9 cellular contexts compared by ENCODE assay signal in genomic region chr11:64870893-64871849, GRCh38. TPM values are rescaled to one million over a fixed set of nuclear protein-coding genes. Genes with fewer than 3 reads are reported as not detected.
A peak's percentile ranks its signal among the peaks of the same experiment; 100 is the strongest.
DNase-seq lines count a peak whose midpoint lies in the region; ATAC-seq, FAIRE-seq and TF ChIP-seq lines count a peak whose summit lies in the region.
"Had no signal": no experiment of that assay in that cellular context is flagged by ENCODE, and none has a peak within 500 bp of the region (broad histone marks: within the 10 kb centered on the region; RNA-seq: fewer than 3 reads in every experiment).

No MANE protein-coding gene starts in this region.

- BruUV-seq in K562 (replicated peaks; lab: Mats Ljungman, UMichigan): no TSS peak

- no peak for TF ChIP-seq EP300 in K562 (IDR thresholded peaks at IDR 0.05; ENCODE audit: low read length)

- H3K4me2 ChIP-seq in K562 (ENCODE audit: insufficient read depth, low read length): peak overlapping the region; percentile 62
- H3K4me2 ChIP-seq: KMS-11 had no signal

- in situ Hi-C loops in K562 (cut with MboI): no loop called here

- no peak for DNase-seq in T-helper 1 cell
- DNase-seq in K562 (ENCODE audit: extremely low read depth in 1 of 4, low spot score in 3 of 4): peak in 1 of 4 experiments; percentile 37
- peak; percentile 75 to 82 for DNase-seq in lung microvascular endothelial cell (ENCODE audit: low read depth in 2 of 2)
- DNase-seq in NCI-H1092 treated with DMSO at 0.1 percent for 48 hours (lab: John Stamatoyannopoulos, UW): no peak
- DNase-seq in NCI-H187 (lab: John Stamatoyannopoulos, UW): no peak
- DNase-seq in AG08396 (ENCODE audit: low spot score): no peak

- H3K9me3 Mint-ChIP-seq in T-helper 1 cell treated with Interleukin-12 subunit alpha and Interleukin-12 subunit beta and Interleukin-4 antibody, amounts not matched to agents 30 μg/mL and 1 μg/mL, for 36 hours: no peaks in the 10 kb centered on the region

- peaks cover 37 to 59% of the 10 kb centered on the region in 2 experiments for H3K4me1 ChIP-seq in K562 (replicated peaks in 1 of 2; ENCODE audit: control insufficient read depth in 2 of 2, insufficient read depth in 2 of 2, low read length in 2 of 2)
- peaks cover 44% of the 10 kb centered on the region for H3K4me1 ChIP-seq in thymus (ENCODE audit: control insufficient read depth, insufficient read depth, low read length)

- peaks cover 70% of the 10 kb centered on the region for H3K4me1 Mint-ChIP-seq in T-helper 1 cell treated with Interleukin-12 subunit alpha and Interleukin-12 subunit beta and Interleukin-4 antibody, amounts not matched to agents 30 μg/mL and 1 μg/mL, for 36 hours (ENCODE audit: low read depth)

- peak overlapping the region; percentile 22 to 86 for H3K9ac ChIP-seq in K562 (ENCODE audit: insufficient read depth in 1 of 2, low read depth in 2 of 2, low read length in 2 of 2)
- H3K9ac ChIP-seq: KMS-11 had no signal

- H4K20me1 ChIP-seq in K562 (replicated peaks; ENCODE audit: control insufficient read depth, insufficient read depth, low read length): peaks cover 12% of the 10 kb centered on the region; the same call in 1 of the 2 replicates

- peaks cover 67% of the 10 kb centered on the region; the same call in 2 of the 3 replicates for H3K36me3 ChIP-seq in K562 (ENCODE audit: control insufficient read depth, insufficient read depth, low read length)
- H3K36me3 ChIP-seq in thymus (ENCODE audit: control insufficient read depth, insufficient read depth): peaks cover 46% of the 10 kb centered on the region

- H3K27ac ChIP-seq in K562 (ENCODE audit: extremely low read depth, low read depth, low read length) (peak overlapping the region; percentile 66), thymus (ENCODE audit: low read depth) (peak overlapping the region; percentile 1)
- H3K27ac ChIP-seq: KMS-11 had no signal

- H3K27ac Mint-ChIP-seq in T-helper 1 cell treated with Interleukin-12 subunit alpha and Interleukin-12 subunit beta and Interleukin-4 antibody, amounts not matched to agents 30 μg/mL and 1 μg/mL, for 36 hours: peak overlapping the region; percentile 77

- H3K4me3 ChIP-seq in K562 (peak overlapping the region; percentile 9; the same call in 1 of the 2 replicates), thymus (ENCODE audit: low read length) (no peak overlapping the region)

- CTCF ChIA-PET in K562 (lab: Yijun Ruan, JAX; ENCODE audit: low intra/inter-chr PET ratio): no interaction called here

- no peak for TF ChIP-seq POLR2A in K562 (conservative IDR thresholded peaks at IDR 0.05)

- ATAC-seq in K562: peak; percentile 40

- intact Hi-C loops in K562 (cut with micrococcal nuclease): loop anchor here (2.0 kb wide), 1 partner anchor 18 kb away; no protein-coding TSS in a partner anchor

- H3K9me3 ChIP-seq in K562 (replicated peaks; ENCODE audit: control insufficient read depth, insufficient read depth, low read depth, low read length): no peaks in the 10 kb centered on the region
- H3K9me3 ChIP-seq in thymus (ENCODE audit: control insufficient read depth): no peaks in the 10 kb centered on the region

- no peak for TF ChIP-seq RAD21 in K562 (CRISPR knock-in tag; conservative IDR thresholded peaks at IDR 0.05 in 1 of 2, IDR thresholded peaks at IDR 0.05 in 1 of 2)

- no peak for FAIRE-seq in K562 (lab: Jason Lieb, UNC)

- H3K27me3 ChIP-seq in K562 (ENCODE audit: control insufficient read depth in 2 of 2, insufficient read depth in 2 of 2, low read length in 2 of 2) (no peaks in the 10 kb centered on the region; a peak in 1 of 5 replicates), thymus (ENCODE audit: control insufficient read depth, insufficient read depth) (no peaks in the 10 kb centered on the region)

- peaks cover 39% of the 10 kb centered on the region for H3K36me3 Mint-ChIP-seq in T-helper 1 cell treated with Interleukin-12 subunit alpha and Interleukin-12 subunit beta and Interleukin-4 antibody, amounts not matched to agents 30 μg/mL and 1 μg/mL, for 36 hours (ENCODE audit: low read depth)

- H3K27me3 Mint-ChIP-seq in T-helper 1 cell treated with Interleukin-12 subunit alpha and Interleukin-12 subunit beta and Interleukin-4 antibody, amounts not matched to agents 30 μg/mL and 1 μg/mL, for 36 hours (ENCODE audit: low read depth): no peaks in the 10 kb centered on the region

- POLR2A ChIA-PET in K562 (lab: Yijun Ruan, JAX): interaction anchor here (0.8 to 2.1 kb wide), 5 partner anchors 9 to 25 kb away, joined by 5 to 8 read pairs (median 6); no protein-coding TSS in a partner anchor

- H2AFZ ChIP-seq in K562 (ENCODE audit: low read depth, low read length): no peak overlapping the region

- WGBS in K562 (ENCODE audit: insufficient coverage, low coverage, missing lambda C conversion rate): 39% methylated on average over 24 of the region's 24 CpGs
- 81% methylated on average over 24 of the region's 24 CpGs for WGBS in thymus

- no peak for TF ChIP-seq CTCF in K562 (IDR thresholded peaks at IDR 0.05 in 2 of 3, conservative IDR thresholded peaks at IDR 0.05 in 1 of 3; ENCODE audit: insufficient read depth in 2 of 3, low read depth in 1 of 3, low read length in 3 of 3)

- H3K79me2 ChIP-seq in K562 (ENCODE audit: control insufficient read depth, insufficient read depth, low read length): peaks cover 76% of the 10 kb centered on the region

- no peaks in the 10 kb centered on the region for H3K9me1 ChIP-seq in K562 (ENCODE audit: control insufficient read depth, insufficient read depth, low read length)

- H3K4me3 Mint-ChIP-seq in T-helper 1 cell treated with Interleukin-12 subunit alpha and Interleukin-12 subunit beta and Interleukin-4 antibody, amounts not matched to agents 30 μg/mL and 1 μg/mL, for 36 hours: peak overlapping the region; percentile 68

RNA-seq across cellular contexts. Expression of gene EHD1, which starts 7.2 kb away (rescaled TPM):
- total RNA-seq in K562 (2011; cell fraction: chromatin; rRNA removed; ENCODE audit: low replicate concordance): 20.8 and 92.1 TPM in 2 replicates
- 57.7 and 64.3 TPM in 2 replicates for total RNA-seq in K562 (2011; cell fraction: nucleolus; rRNA removed)
- 24.2 and 37.8 TPM in 2 replicates for total RNA-seq in K562 (2011; cell fraction: nucleoplasm; rRNA removed)
- total RNA-seq in K562 (2014; rRNA removed) (39.1 and 40.0 TPM in 2 replicates), K562 (2014; rRNA removed; fragmentation: Illumina TruSeq; extraction: Trizol) (7.2 and 11.5 TPM in 2 replicates), K562 (2015; rRNA removed; fragmentation: Illumina TruSeq; extraction: Trizol) (12.7 and 12.9 TPM in 2 replicates), K562 (2021) (65.0 and 69.6 TPM in 2 replicates), lung microvascular endothelial cell (27.6 and 33.6 TPM in 2 replicates)
- polyA plus RNA-seq in K562 (2011; rRNA removed) (16.4 and 34.2 TPM in 2 replicates), K562 (2014; fragmentation: Illumina TruSeq; extraction: Trizol) (41.0 and 45.1 TPM in 2 replicates), K562 (2014; fragmentation: Nextera tagmentation; extraction: Ambion mirVana) (under 1 TPM; 0.46 to 0.59 TPM), K562 (2014; rRNA removed) (26.8 and 27.3 TPM in 2 replicates), thymus (32.3 TPM)
- polyA plus RNA-seq in K562 (2011; cell fraction: cytosol; rRNA removed): 30.6 and 56.6 TPM in 2 replicates
- polyA plus RNA-seq in K562 (2011; cell fraction: nucleus; rRNA removed): 30.2 and 48.9 TPM in 2 replicates
- polyA plus RNA-seq in K562 (2012): 38.5 and 52.8 TPM in 2 replicates
- polyA minus RNA-seq in K562 (2011; rRNA and poly(A)+ RNA removed): 26.8 and 39.2 TPM in 2 replicates
- 50.9 and 64.3 TPM in 2 replicates for polyA minus RNA-seq in K562 (2011; cell fraction: cytosol; rRNA and poly(A)+ RNA removed)
- 17.4 and 22.8 TPM in 2 replicates for polyA minus RNA-seq in K562 (2011; cell fraction: nucleus; rRNA and poly(A)+ RNA removed)

RNA-seq across cellular contexts. Expression of gene CDC42BPG, which starts 26.7 kb away (rescaled TPM):
- 19.1 and 64.6 TPM in 2 replicates for total RNA-seq in K562 (2011; cell fraction: chromatin; rRNA removed; ENCODE audit: low replicate concordance)
- total RNA-seq in K562 (2011; cell fraction: nucleolus; rRNA removed): 33.3 and 37.9 TPM in 2 replicates
- total RNA-seq in K562 (2011; cell fraction: nucleoplasm; rRNA removed): 16.2 and 19.7 TPM in 2 replicates
- 4.0 and 7.1 TPM in 2 replicates for total RNA-seq in K562 (2014; rRNA removed)
- total RNA-seq in K562 (2014; rRNA removed; fragmentation: Illumina TruSeq; extraction: Trizol): 0.99 and 1.1 TPM in 2 replicates
- 2.1 and 2.5 TPM in 2 replicates for total RNA-seq in K562 (2015; rRNA removed; fragmentation: Illumina TruSeq; extraction: Trizol)
- total RNA-seq in K562 (2021): 7.4 and 8.8 TPM in 2 replicates
- 2.2 and 3.6 TPM in 2 replicates for polyA plus RNA-seq in K562 (2011; rRNA removed)
- polyA plus RNA-seq in K562 (2011; cell fraction: cytosol; rRNA removed): 2.0 and 4.5 TPM in 2 replicates
- polyA plus RNA-seq in K562 (2011; cell fraction: nucleus; rRNA removed): 15.1 and 28.5 TPM in 2 replicates
- polyA plus RNA-seq in K562 (2012): 4.7 and 6.3 TPM in 2 replicates
- polyA plus RNA-seq in K562 (2014; fragmentation: Illumina TruSeq; extraction: Trizol): 1.8 and 4.6 TPM in 2 replicates
- under 1 TPM; 0.04 to 0.08 TPM for polyA plus RNA-seq in K562 (2014; fragmentation: Nextera tagmentation; extraction: Ambion mirVana)
- 7.9 and 11.8 TPM in 2 replicates for polyA plus RNA-seq in K562 (2014; rRNA removed)
- polyA minus RNA-seq in K562 (2011; rRNA and poly(A)+ RNA removed): 2.1 and 3.0 TPM in 2 replicates
- polyA minus RNA-seq in K562 (2011; cell fraction: cytosol; rRNA and poly(A)+ RNA removed): 3.2 and 3.5 TPM in 2 replicates
- 12.1 and 12.2 TPM in 2 replicates for polyA minus RNA-seq in K562 (2011; cell fraction: nucleus; rRNA and poly(A)+ RNA removed)
- 0.22 and 0.79 TPM in 2 replicates for total RNA-seq in lung microvascular endothelial cell
- polyA plus RNA-seq in thymus: 7.4 TPM

RNA-seq across cellular contexts. Expression of gene ATG2A, which starts 45.8 kb away (rescaled TPM):
- total RNA-seq in K562 (2011; cell fraction: chromatin; rRNA removed; ENCODE audit: low replicate concordance): 50.6 and 183 TPM in 2 replicates
- 131 and 133 TPM in 2 replicates for total RNA-seq in K562 (2011; cell fraction: nucleolus; rRNA removed)
- total RNA-seq in K562 (2011; cell fraction: nucleoplasm; rRNA removed): 70.0 and 70.2 TPM in 2 replicates
- total RNA-seq in K562 (2014; rRNA removed) (22.2 and 22.4 TPM in 2 replicates), K562 (2014; rRNA removed; fragmentation: Illumina TruSeq; extraction: Trizol) (3.2 and 3.6 TPM in 2 replicates), K562 (2015; rRNA removed; fragmentation: Illumina TruSeq; extraction: Trizol) (6.2 and 7.7 TPM in 2 replicates), K562 (2021) (37.7 and 45.9 TPM in 2 replicates), lung microvascular endothelial cell (7.6 and 12.1 TPM in 2 replicates)
- polyA plus RNA-seq in K562 (2011; rRNA removed) (4.6 and 11.2 TPM in 2 replicates), K562 (2014; fragmentation: Illumina TruSeq; extraction: Trizol) (5.2 and 15.8 TPM in 2 replicates), K562 (2014; fragmentation: Nextera tagmentation; extraction: Ambion mirVana) (under 1 TPM; 0.25 to 0.53 TPM), K562 (2014; rRNA removed) (21.0 and 21.6 TPM in 2 replicates), thymus (35.2 TPM)
- polyA plus RNA-seq in K562 (2011; cell fraction: cytosol; rRNA removed): 6.2 and 17.3 TPM in 2 replicates
- 42.8 and 78.0 TPM in 2 replicates for polyA plus RNA-seq in K562 (2011; cell fraction: nucleus; rRNA removed)
- 22.5 and 32.9 TPM in 2 replicates for polyA plus RNA-seq in K562 (2012)
- 5.7 and 7.2 TPM in 2 replicates for polyA minus RNA-seq in K562 (2011; rRNA and poly(A)+ RNA removed)
- 18.2 and 19.4 TPM in 2 replicates for polyA minus RNA-seq in K562 (2011; cell fraction: cytosol; rRNA and poly(A)+ RNA removed)
- polyA minus RNA-seq in K562 (2011; cell fraction: nucleus; rRNA and poly(A)+ RNA removed): 45.1 and 49.8 TPM in 2 replicates

RNA-seq across cellular contexts. Expression of gene PPP2R5B, which starts 53.3 kb away (rescaled TPM):
- total RNA-seq in K562 (2011; cell fraction: chromatin; rRNA removed; ENCODE audit: low replicate concordance): 18.6 and 35.5 TPM in 2 replicates
- total RNA-seq in K562 (2011; cell fraction: nucleolus; rRNA removed): 16.1 and 22.7 TPM in 2 replicates
- total RNA-seq in K562 (2011; cell fraction: nucleoplasm; rRNA removed): 17.8 and 18.6 TPM in 2 replicates
- total RNA-seq in K562 (2014; rRNA removed) (3.3 and 5.2 TPM in 2 replicates), K562 (2014; rRNA removed; fragmentation: Illumina TruSeq; extraction: Trizol) (1.8 and 3.2 TPM in 2 replicates), K562 (2015; rRNA removed; fragmentation: Illumina TruSeq; extraction: Trizol) (2.5 and 2.6 TPM in 2 replicates), K562 (2021) (6.4 and 7.8 TPM in 2 replicates), lung microvascular endothelial cell (5.0 and 11.5 TPM in 2 replicates)
- polyA plus RNA-seq in K562 (2011; rRNA removed) (7.3 and 11.1 TPM in 2 replicates), K562 (2014; fragmentation: Illumina TruSeq; extraction: Trizol) (5.1 and 5.2 TPM in 2 replicates), K562 (2014; fragmentation: Nextera tagmentation; extraction: Ambion mirVana) (under 1 TPM; 0.10 to 0.13 TPM), K562 (2014; rRNA removed) (5.1 and 6.1 TPM in 2 replicates), thymus (18.3 TPM)
- 9.0 and 9.1 TPM in 2 replicates for polyA plus RNA-seq in K562 (2011; cell fraction: cytosol; rRNA removed)
- 46.9 and 48.0 TPM in 2 replicates for polyA plus RNA-seq in K562 (2011; cell fraction: nucleus; rRNA removed)
- 5.8 and 10.7 TPM in 2 replicates for polyA plus RNA-seq in K562 (2012)
- polyA minus RNA-seq in K562 (2011; rRNA and poly(A)+ RNA removed): 3.4 and 4.0 TPM in 2 replicates
- polyA minus RNA-seq in K562 (2011; cell fraction: cytosol; rRNA and poly(A)+ RNA removed): 3.6 and 3.9 TPM in 2 replicates
- 4.8 and 5.9 TPM in 2 replicates for polyA minus RNA-seq in K562 (2011; cell fraction: nucleus; rRNA and poly(A)+ RNA removed)

Comparison
In these comparisons a context has a peak if more than half of its experiments do, and no peak if none do; other contexts are left out.
1. DNase-seq: peak in lung microvascular endothelial cell (2 of 2); none in T-helper 1 cell (0 of 5), NCI-H1092 treated with DMSO at 0.1 percent for 48 hours (single experiment), NCI-H187 (0 of 2) and AG08396 (single experiment).